ENCODE assay signal across 9 cellular contexts in genomic region chr10:50416885-50417284, GRCh38.
DNase-seq lines count a peak whose midpoint lies in the region; ATAC-seq and TF ChIP-seq lines count a peak whose summit lies in the region.
"Had no signal": no experiment of that assay in that cellular context is flagged by ENCODE, and none has a peak within 500 bp of the region (broad histone marks: within the 10 kb centered on the region; RNA-seq: fewer than 3 reads in every experiment).

No MANE protein-coding gene starts in this region.

- no peaks in the 10 kb centered on the region for H3K9me3 ChIP-seq in iPS-18c (ENCODE audit: control insufficient read depth, insufficient read depth, low read length)
- no peaks in the 10 kb centered on the region for H3K9me3 ChIP-seq in thoracic aorta

- POLR2A ChIA-PET in activated naive CD8-positive, alpha-beta T cell treated with anti-CD3 and anti-CD28 coated beads, Interleukin-2, amount 10 ng/mL, durations not matched to agents 7 days and 5 days (lab: Charles Lee), result no interaction called here

- H3K27me3 ChIP-seq in thoracic aorta (replicated peaks; ENCODE audit: insufficient read depth), result no peaks in the 10 kb centered on the region

- H3K4me1 ChIP-seq in thoracic aorta (ENCODE audit: control insufficient read depth in 1 of 2, low read depth in 2 of 2), result peaks cover 10 to 13% of the 10 kb centered on the region in 2 donors

- TF ChIP-seq POLR2A in lower leg skin (IDR thresholded peaks at IDR 0.05), result no peak

- TF ChIP-seq CTCF in thoracic aorta (IDR thresholded peaks at IDR 0.05) (no peak), lower leg skin (IDR thresholded peaks at IDR 0.05) (no peak)

- peak overlapping the region; percentile 0 for H3K4me3 Mint-ChIP-seq in activated naive CD8-positive, alpha-beta T cell treated with anti-CD3 and anti-CD28 coated beads, Interleukin-2, amount 10 ng/mL, durations not matched to agents 7 days and 5 days
- no peak overlapping the region for H3K4me3 Mint-ChIP-seq in activated naive CD8-positive, alpha-beta T cell treated with anti-CD3 and anti-CD28 coated beads for 36 hours
- H3K4me3 Mint-ChIP-seq in activated naive CD8-positive, alpha-beta T cell treated with anti-CD3 and anti-CD28 coated beads, Interleukin-2, amount 50 U/mL, for 24 hours, result peak overlapping the region; percentile 27

- H3K27me3 Mint-ChIP-seq in activated naive CD8-positive, alpha-beta T cell treated with anti-CD3 and anti-CD28 coated beads, Interleukin-2, amount 10 ng/mL, durations not matched to agents 7 days and 5 days, result no peaks in the 10 kb centered on the region
- H3K27me3 Mint-ChIP-seq in activated naive CD8-positive, alpha-beta T cell treated with anti-CD3 and anti-CD28 coated beads for 36 hours, result no peaks in the 10 kb centered on the region
- H3K27me3 Mint-ChIP-seq in activated naive CD8-positive, alpha-beta T cell treated with anti-CD3 and anti-CD28 coated beads, Interleukin-2, amount 50 U/mL, for 24 hours, result no peaks in the 10 kb centered on the region
- H3K27me3 Mint-ChIP-seq: CD4-positive, alpha-beta memory T cell had no signal

- 14 to 29% methylated on average over 6 of the region's 6 CpGs for WGBS in lower leg skin, 2 donors

- no peak for DNase-seq in activated naive CD8-positive, alpha-beta T cell treated with anti-CD3 and anti-CD28 coated beads, Interleukin-2, amount 10 ng/mL, durations not matched to agents 7 days and 5 days
- no peak for DNase-seq in activated naive CD8-positive, alpha-beta T cell treated with anti-CD3 and anti-CD28 coated beads for 36 hours
- no peak for DNase-seq in activated naive CD8-positive, alpha-beta T cell treated with anti-CD3 and anti-CD28 coated beads, Interleukin-2, amount 50 U/mL, for 24 hours
- no peak for DNase-seq in thoracic aorta (ENCODE audit: low spot score)
- DNase-seq in lower leg skin (ENCODE audit: low spot score in 2 of 2), result no peak
- DNase-seq in nucleus accumbens (lab: John Stamatoyannopoulos, UW), result no peak
- DNase-seq: CD4-positive, alpha-beta memory T cell had no signal

- ATAC-seq in activated naive CD8-positive, alpha-beta T cell treated with anti-CD3 and anti-CD28 coated beads, Interleukin-2, amount 10 ng/mL, durations not matched to agents 7 days and 5 days (ENCODE audit: low read depth), result no peak
- ATAC-seq in activated naive CD8-positive, alpha-beta T cell treated with anti-CD3 and anti-CD28 coated beads, Interleukin-2, amount 50 U/mL, for 24 hours, result no peak
- ATAC-seq in thoracic aorta (ENCODE audit: insufficient number of reproducible peaks, low FRiP score, low read depth) (no peak), GM18861 (IDR thresholded peaks at IDR 0.05; ENCODE audit: unreplicated experiment) (no peak)

- no peaks in the 10 kb centered on the region for H3K36me3 ChIP-seq in thoracic aorta

- no peak overlapping the region for H3K27ac Mint-ChIP-seq in activated naive CD8-positive, alpha-beta T cell treated with anti-CD3 and anti-CD28 coated beads, Interleukin-2, amount 10 ng/mL, durations not matched to agents 7 days and 5 days
- no peak overlapping the region for H3K27ac Mint-ChIP-seq in activated naive CD8-positive, alpha-beta T cell treated with anti-CD3 and anti-CD28 coated beads for 36 hours
- no peak overlapping the region for H3K27ac Mint-ChIP-seq in activated naive CD8-positive, alpha-beta T cell treated with anti-CD3 and anti-CD28 coated beads, Interleukin-2, amount 50 U/mL, for 24 hours

- no peak overlapping the region for H3K27ac ChIP-seq in thoracic aorta

- intact Hi-C loops in lower leg skin (cut with DNase I; ENCODE audit: low total_unique reads), result no loop called here

- H3K4me3 ChIP-seq in iPS-18c (ENCODE audit: insufficient read depth, low read depth, low read length) (peak overlapping the region; percentile 22; the same call in 1 of the 2 replicates), thoracic aorta (peak overlapping the region; percentile 92), lower leg skin (ENCODE audit: low read depth, poor library complexity, severe bottlenecking) (no peak overlapping the region)

- no peaks in the 10 kb centered on the region for H3K9me3 Mint-ChIP-seq in activated naive CD8-positive, alpha-beta T cell treated with anti-CD3 and anti-CD28 coated beads, Interleukin-2, amount 10 ng/mL, durations not matched to agents 7 days and 5 days
- no peaks in the 10 kb centered on the region for H3K9me3 Mint-ChIP-seq in activated naive CD8-positive, alpha-beta T cell treated with anti-CD3 and anti-CD28 coated beads for 36 hours
- H3K9me3 Mint-ChIP-seq in activated naive CD8-positive, alpha-beta T cell treated with anti-CD3 and anti-CD28 coated beads, Interleukin-2, amount 50 U/mL, for 24 hours, result no peaks in the 10 kb centered on the region
- H3K9me3 Mint-ChIP-seq: CD4-positive, alpha-beta memory T cell had no signal

- peaks cover 7% of the 10 kb centered on the region for H3K36me3 Mint-ChIP-seq in activated naive CD8-positive, alpha-beta T cell treated with anti-CD3 and anti-CD28 coated beads, Interleukin-2, amount 10 ng/mL, durations not matched to agents 7 days and 5 days
- H3K36me3 Mint-ChIP-seq in activated naive CD8-positive, alpha-beta T cell treated with anti-CD3 and anti-CD28 coated beads for 36 hours, result peaks cover 4% of the 10 kb centered on the region
- H3K36me3 Mint-ChIP-seq in activated naive CD8-positive, alpha-beta T cell treated with anti-CD3 and anti-CD28 coated beads, Interleukin-2, amount 50 U/mL, for 24 hours (ENCODE audit: low read depth), result peaks cover 4% of the 10 kb centered on the region

- H3K4me1 Mint-ChIP-seq in activated naive CD8-positive, alpha-beta T cell treated with anti-CD3 and anti-CD28 coated beads, Interleukin-2, amount 10 ng/mL, durations not matched to agents 7 days and 5 days, result peaks cover 31% of the 10 kb centered on the region
- peaks cover 30% of the 10 kb centered on the region for H3K4me1 Mint-ChIP-seq in activated naive CD8-positive, alpha-beta T cell treated with anti-CD3 and anti-CD28 coated beads for 36 hours
- H3K4me1 Mint-ChIP-seq in activated naive CD8-positive, alpha-beta T cell treated with anti-CD3 and anti-CD28 coated beads, Interleukin-2, amount 50 U/mL, for 24 hours, result peaks cover 35% of the 10 kb centered on the region
